ENCODE assay signal across 16 cellular contexts in the genomic region with DNA sequence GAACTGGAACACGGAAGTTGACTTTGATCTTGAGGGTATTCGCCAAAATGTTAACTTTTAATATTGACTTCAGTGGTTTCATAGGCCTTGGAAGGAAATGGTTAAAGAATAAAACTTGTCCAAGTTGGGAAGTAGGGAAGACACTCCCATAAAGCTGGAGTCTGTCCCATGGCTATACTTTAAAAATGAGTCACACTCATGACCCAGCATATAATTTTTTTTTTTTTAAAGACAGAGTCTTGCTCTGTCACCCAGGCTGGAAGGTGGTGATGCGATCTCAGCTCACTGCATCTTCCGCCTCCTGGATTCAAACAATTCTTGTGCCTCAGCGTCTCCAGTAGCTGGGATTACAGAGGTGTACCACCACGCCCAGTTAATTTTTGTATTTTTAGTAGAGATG. TPM values are rescaled to one million over a fixed set of nuclear protein-coding genes. Genes with fewer than 3 reads are reported as not detected.
A peak's percentile ranks its signal among the peaks of the same experiment; 100 is the strongest.
DNase-seq lines count a peak whose midpoint lies in the region; ATAC-seq, FAIRE-seq and TF ChIP-seq lines count a peak whose summit lies in the region.
"Had no signal": no experiment of that assay in that cellular context is flagged by ENCODE, and none has a peak within 500 bp of the region (broad histone marks: within the 10 kb centered on the region; RNA-seq: fewer than 3 reads in every experiment).

No MANE protein-coding gene starts in this region.

- no peak overlapping the region for H4K8ac ChIP-seq in mesenchymal stem cell (ENCODE audit: low read length)

- peaks cover 12% of the 10 kb centered on the region for H3K27me3 Mint-ChIP-seq in T-helper 17 cell
- no peaks in the 10 kb centered on the region for H3K27me3 Mint-ChIP-seq in neural progenitor cell (ENCODE audit: insufficient read depth, low read depth)
- H3K27me3 Mint-ChIP-seq: activated naive CD4-positive, alpha-beta T cell treated with anti-CD3 and anti-CD28 coated beads, Interleukin-2, amount 50 U/mL, for 24 hours; stimulated activated naive CD8-positive, alpha-beta T cell treated with anti-CD3 and anti-CD28 coated beads, Interleukin-15, amount 100 ng/mL, for 72 hours had no signal

- peak overlapping the region; percentile 61 for H2BK120ac ChIP-seq in mesenchymal stem cell (ENCODE audit: low read depth, low read length)

- FAIRE-seq in bronchial epithelial cell (lab: Jason Lieb, UNC) (no peak), GM19239 (lab: Jason Lieb, UNC) (no peak)

- peaks cover 13% of the 10 kb centered on the region for H3K9me3 Mint-ChIP-seq in neural progenitor cell

- H3K27ac ChIP-seq in mesenchymal stem cell (ENCODE audit: low read length, poor library complexity, severe bottlenecking) (no peak overlapping the region), neural progenitor cell (no peak overlapping the region)
- H3K27ac ChIP-seq: hepatocyte had no signal

- H2AK5ac ChIP-seq in mesenchymal stem cell (ENCODE audit: low read length, severe bottlenecking) = no peak overlapping the region

- no peaks in the 10 kb centered on the region for H3K79me1 ChIP-seq in mesenchymal stem cell (replicated peaks; ENCODE audit: low read length, poor library complexity, severe bottlenecking)

- H4K91ac ChIP-seq in mesenchymal stem cell (ENCODE audit: low read length) = no peak overlapping the region

- peak overlapping the region; percentile 45 for H3K9ac ChIP-seq in mesenchymal stem cell (ENCODE audit: low read length)
- H3K9ac ChIP-seq in neural progenitor cell = no peak overlapping the region

- TF ChIP-seq CTCF in bronchial epithelial cell (IDR thresholded peaks at IDR 0.05; ENCODE audit: insufficient read depth, low read length, severe bottlenecking) (no peak), neural progenitor cell (IDR thresholded peaks at IDR 0.05) (no peak)

- no peaks in the 10 kb centered on the region for H3K27me3 ChIP-seq in bronchial epithelial cell (ENCODE audit: control insufficient read depth, insufficient read depth, low read length)
- no peaks in the 10 kb centered on the region for H3K27me3 ChIP-seq in mesenchymal stem cell (ENCODE audit: control insufficient read depth in 1 of 2, insufficient read depth in 1 of 2, low read length in 2 of 2)
- no peaks in the 10 kb centered on the region for H3K27me3 ChIP-seq in neural progenitor cell
- H3K27me3 ChIP-seq: hepatocyte had no signal

- ATAC-seq in T-helper 17 cell = no peak
- ATAC-seq: stimulated activated naive CD8-positive, alpha-beta T cell treated with anti-CD3 and anti-CD28 coated beads, Interleukin-15, amount 100 ng/mL, for 72 hours had no signal

- H3K4me1 ChIP-seq in mesenchymal stem cell (ENCODE audit: control insufficient read depth, insufficient read depth, low read depth, low read length) = no peaks in the 10 kb centered on the region
- no peaks in the 10 kb centered on the region for H3K4me1 ChIP-seq in neural progenitor cell

- H3K4me1 Mint-ChIP-seq in T-helper 17 cell = no peaks in the 10 kb centered on the region
- no peaks in the 10 kb centered on the region for H3K4me1 Mint-ChIP-seq in neural progenitor cell
- H3K4me1 Mint-ChIP-seq: CD8-positive, alpha-beta memory T cell had no signal

- H3F3A ChIP-seq in neural progenitor cell (ENCODE audit: low read depth) = no peaks in the 10 kb centered on the region

- 88% methylated on average over 6 of the region's 6 CpGs for WGBS in mesenchymal stem cell

- peak; percentile 83 for DNase-seq in EH (ENCODE audit: low read depth)
- DNase-seq in NCI-H226 = peak; percentile 68
- DNase-seq in bronchial epithelial cell (ENCODE audit: low read depth) = peak; percentile 73
- DNase-seq in mesenchymal stem cell = peak; percentile 60
- DNase-seq in SK-N-DZ (ENCODE audit: low spot score) = no peak
- no peak for DNase-seq in T-helper 17 cell
- DNase-seq in GM19239 (ENCODE audit: insufficient read length, low spot score) = no peak
- no peak for DNase-seq in neural progenitor cell (ENCODE audit: low spot score)
- DNase-seq: CD8-positive, alpha-beta memory T cell; GOT3; NCI-H2081 treated with DMSO at 0.1 percent for 48 hours; stimulated activated naive CD8-positive, alpha-beta T cell treated with anti-CD3 and anti-CD28 coated beads, Interleukin-15, amount 100 ng/mL, for 72 hours; T1000 had no signal

- H3K4me2 ChIP-seq in mesenchymal stem cell (ENCODE audit: low read length, poor library complexity, severe bottlenecking) (no peak overlapping the region), neural progenitor cell (no peak overlapping the region)
- H3K4me2 ChIP-seq: hepatocyte had no signal

- H4K20me1 ChIP-seq in neural progenitor cell (ENCODE audit: low read depth) = no peaks in the 10 kb centered on the region

- no peaks in the 10 kb centered on the region for H3K79me2 ChIP-seq in neural progenitor cell (ENCODE audit: low read depth)
- H3K79me2 ChIP-seq: hepatocyte had no signal

- H3K36me3 ChIP-seq in bronchial epithelial cell (ENCODE audit: control insufficient read depth, insufficient read depth, low read length) = no peaks in the 10 kb centered on the region
- no peaks in the 10 kb centered on the region for H3K36me3 ChIP-seq in mesenchymal stem cell (ENCODE audit: control insufficient read depth in 1 of 2, insufficient read depth in 2 of 2, low read depth in 1 of 2, low read length in 2 of 2)
- no peaks in the 10 kb centered on the region for H3K36me3 ChIP-seq in neural progenitor cell

- H2BK5ac ChIP-seq in mesenchymal stem cell (ENCODE audit: low read depth, low read length, poor library complexity, severe bottlenecking) = no peak overlapping the region

- no peak overlapping the region for H3K4me3 Mint-ChIP-seq in T-helper 17 cell
- H3K4me3 Mint-ChIP-seq in neural progenitor cell = no peak overlapping the region
- H3K4me3 Mint-ChIP-seq: activated naive CD4-positive, alpha-beta T cell treated with anti-CD3 and anti-CD28 coated beads, Interleukin-2, amount 50 U/mL, for 24 hours; CD8-positive, alpha-beta memory T cell; IgD-negative memory B cell; stimulated activated naive CD8-positive, alpha-beta T cell treated with anti-CD3 and anti-CD28 coated beads, Interleukin-15, amount 100 ng/mL, for 72 hours had no signal

- H2BK12ac ChIP-seq in mesenchymal stem cell (ENCODE audit: low read length in 2 of 2) = no peak overlapping the region

- peaks cover 13% of the 10 kb centered on the region for H3K36me3 Mint-ChIP-seq in T-helper 17 cell (ENCODE audit: low read depth)
- H3K36me3 Mint-ChIP-seq in neural progenitor cell = no peaks in the 10 kb centered on the region

- H3K27ac Mint-ChIP-seq in T-helper 17 cell (no peak overlapping the region), neural progenitor cell (no peak overlapping the region)
- H3K27ac Mint-ChIP-seq: activated naive CD4-positive, alpha-beta T cell treated with anti-CD3 and anti-CD28 coated beads, Interleukin-2, amount 50 U/mL, for 24 hours; CD8-positive, alpha-beta memory T cell; IgD-negative memory B cell; stimulated activated naive CD8-positive, alpha-beta T cell treated with anti-CD3 and anti-CD28 coated beads, Interleukin-15, amount 100 ng/mL, for 72 hours had no signal

- peaks cover 7% of the 10 kb centered on the region for H3K9me3 ChIP-seq in mesenchymal stem cell (ENCODE audit: control insufficient read depth, low read length)
- H3K9me3 ChIP-seq in T-helper 17 cell (ENCODE audit: control insufficient read depth, low read length, poor library complexity, severe bottlenecking) = no peaks in the 10 kb centered on the region
- H3K9me3 ChIP-seq in neural progenitor cell (ENCODE audit: low read depth) = peaks cover 6% of the 10 kb centered on the region

- H2BK15ac ChIP-seq in mesenchymal stem cell (ENCODE audit: low read depth, poor library complexity, severe bottlenecking) = peak overlapping the region; percentile 7

- H3K14ac ChIP-seq in mesenchymal stem cell (ENCODE audit: low read length in 2 of 2) = no peak overlapping the region

- no peak overlapping the region for H3K4ac ChIP-seq in mesenchymal stem cell (ENCODE audit: low read depth in 1 of 2, low read length in 2 of 2)

- H3K23ac ChIP-seq in mesenchymal stem cell (ENCODE audit: low read length in 2 of 2) = no peak overlapping the region

- H2AFZ ChIP-seq in mesenchymal stem cell (ENCODE audit: low read depth, low read length) (no peak overlapping the region), neural progenitor cell (replicated peaks) (no peak overlapping the region)
- H2AFZ ChIP-seq: hepatocyte had no signal

- no peak overlapping the region for H3K18ac ChIP-seq in mesenchymal stem cell (ENCODE audit: low read depth in 1 of 2, low read length in 2 of 2)

- H3K4me3 ChIP-seq in bronchial epithelial cell (ENCODE audit: low read depth, low read length) (no peak overlapping the region), mesenchymal stem cell (ENCODE audit: insufficient read depth in 1 of 2, low read depth in 1 of 2, low read length in 2 of 2) (no peak overlapping the region), neural progenitor cell (no peak overlapping the region)
- H3K4me3 ChIP-seq: hepatocyte had no signal

RNA-seq across cellular contexts. Expression of a gene that starts 19.6 kb away (rescaled TPM):
- total RNA-seq in bronchial epithelial cell (not detected in 2 replicates), T-helper 17 cell (not detected), neural progenitor cell (ENCODE audit: low replicate concordance) (not detected in 2 replicates)
- polyA plus RNA-seq in mesenchymal stem cell (2013, experiment 1 of 2) = not detected
- not detected for polyA plus RNA-seq in mesenchymal stem cell (2013, experiment 2 of 2)
- polyA plus RNA-seq in SK-N-DZ (2014; cell fraction: cytosol; rRNA removed) = not detected in 2 replicates
- polyA plus RNA-seq in SK-N-DZ (2014; cell fraction: nucleus; rRNA removed) = not detected in 2 replicates
- total RNA-seq: CD8-positive, alpha-beta memory T cell; hepatocyte had no signal
- polyA plus RNA-seq: CD8-positive, alpha-beta memory T cell; hepatocyte; IgD-negative memory B cell had no signal

Comparison
In these comparisons a context has a peak if more than half of its experiments do, and no peak if none do; other contexts are left out.
1. DNase-seq: peak in EH (single experiment), NCI-H226 (single experiment), bronchial epithelial cell (single experiment) and mesenchymal stem cell (single experiment); none in SK-N-DZ (single experiment), T-helper 17 cell (0 of 3), GM19239 (single experiment) and neural progenitor cell (single experiment).